In the genomic region with DNA sequence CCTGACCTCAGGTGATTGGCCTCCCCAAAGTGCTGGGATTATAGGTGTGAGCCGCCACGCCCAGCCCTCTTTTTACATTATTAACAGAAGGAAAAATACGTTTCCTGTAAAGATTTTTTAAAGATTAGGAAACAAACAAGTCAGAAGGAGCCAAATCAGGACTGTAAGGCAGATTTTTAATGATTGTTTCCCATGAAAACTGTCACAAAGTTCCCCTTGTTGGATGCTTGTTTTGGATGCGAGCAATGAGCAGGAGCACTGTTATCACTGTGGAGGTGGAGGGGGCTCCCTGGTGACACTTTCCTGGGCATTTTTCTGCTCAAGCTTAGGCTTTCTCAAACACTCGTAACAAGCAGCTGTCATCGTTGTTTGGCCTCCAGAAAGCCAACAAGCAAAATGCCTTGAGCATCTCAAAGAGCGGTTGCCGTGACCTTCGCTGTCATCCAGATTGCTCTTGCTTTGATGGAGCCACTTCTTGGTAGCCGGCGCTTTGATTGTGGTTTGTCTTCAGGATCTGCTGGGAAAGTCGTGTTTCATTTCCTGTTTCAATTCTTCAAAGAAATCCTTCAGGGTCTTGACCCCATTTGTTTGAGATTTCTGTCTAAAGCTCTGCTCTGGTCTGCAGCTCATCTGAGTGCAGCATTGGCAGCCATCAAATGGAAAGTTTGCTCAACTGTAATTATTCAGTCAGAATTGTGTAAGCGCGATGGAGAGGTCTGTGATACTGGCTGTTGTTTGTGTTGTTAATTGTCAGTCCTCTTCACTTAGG, we compare ENCODE assay signal across 1 cellular context.
A peak's percentile ranks its signal among the peaks of the same experiment; 100 is the strongest.
TF ChIP-seq lines count a peak whose summit lies in the region.

No MANE protein-coding gene starts in this region.

TF ChIP-seq in HepG2, 621 proteins besides CTCF, POLR2A, EP300 and RAD21 (continued from another document and continues in another):
- TF ChIP-seq HMGXB3 (CRISPR knock-in tag; IDR thresholded peaks at IDR 0.05; ENCODE audit: borderline replicate concordance) (no peak), KLF11 (CRISPR knock-in tag; IDR thresholded peaks at IDR 0.05) (no peak), NFE2L2 (IDR thresholded peaks at IDR 0.05; ENCODE audit: low read length) (no peak), ZNF577 (CRISPR knock-in tag; IDR thresholded peaks at IDR 0.05; ENCODE audit: borderline replicate concordance, low read depth) (no peak), SMC3 (IDR thresholded peaks at IDR 0.05; ENCODE audit: low read length) (no peak), GPBP1L1 (CRISPR knock-in tag; IDR thresholded peaks at IDR 0.05) (no peak), ZNF775 (CRISPR knock-in tag; IDR thresholded peaks at IDR 0.05; ENCODE audit: borderline replicate concordance) (no peak), SALL2 (CRISPR knock-in tag; IDR thresholded peaks at IDR 0.05) (no peak), RELA (CRISPR knock-in tag; IDR thresholded peaks at IDR 0.05) (no peak), SMAD9 (CRISPR knock-in tag; IDR thresholded peaks at IDR 0.05) (no peak), RNF219 (CRISPR knock-in tag; IDR thresholded peaks at IDR 0.05) (no peak), RXRB (CRISPR knock-in tag; IDR thresholded peaks at IDR 0.05; ENCODE audit: borderline replicate concordance) (peak; percentile 75; the same call in 1 of the 2 replicates), RFX5 (IDR thresholded peaks at IDR 0.05; ENCODE audit: low read depth, low read length) (no peak), SRY (CRISPR knock-in tag; IDR thresholded peaks at IDR 0.05) (no peak), MTF1 (CRISPR knock-in tag; IDR thresholded peaks at IDR 0.05) (no peak), ZNF414 (CRISPR knock-in tag; IDR thresholded peaks at IDR 0.05) (no peak), MBD4 (IDR thresholded peaks at IDR 0.05; ENCODE audit: borderline replicate concordance, low read length) (0 out of 2 replicates have a peak, but pooled peaks have one; percentile 68), ATF7 (IDR thresholded peaks at IDR 0.05) (no peak), ATF7 (CRISPR knock-in tag; IDR thresholded peaks at IDR 0.05) (no peak), ZBTB21 (CRISPR knock-in tag; IDR thresholded peaks at IDR 0.05) (no peak), ZHX2 (IDR thresholded peaks at IDR 0.05; ENCODE audit: low read depth) (peak; percentile 47; the same call in 1 of the 2 replicates), ZHX2 (CRISPR knock-in tag; IDR thresholded peaks at IDR 0.05; ENCODE audit: borderline replicate concordance) (no peak), RBFOX2 (IDR thresholded peaks at IDR 0.05; ENCODE audit: low read depth, low read length) (no peak)
- TF ChIP-seq, protein P1, sequence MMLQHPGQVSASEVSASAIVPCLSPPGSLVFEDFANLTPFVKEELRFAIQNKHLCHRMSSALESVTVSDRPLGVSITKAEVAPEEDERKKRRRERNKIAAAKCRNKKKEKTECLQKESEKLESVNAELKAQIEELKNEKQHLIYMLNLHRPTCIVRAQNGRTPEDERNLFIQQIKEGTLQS (CRISPR knock-in tag; IDR thresholded peaks at IDR 0.05), result peak; percentile 7; the same call in 1 of the 2 replicates
- TF ChIP-seq, protein P2, sequence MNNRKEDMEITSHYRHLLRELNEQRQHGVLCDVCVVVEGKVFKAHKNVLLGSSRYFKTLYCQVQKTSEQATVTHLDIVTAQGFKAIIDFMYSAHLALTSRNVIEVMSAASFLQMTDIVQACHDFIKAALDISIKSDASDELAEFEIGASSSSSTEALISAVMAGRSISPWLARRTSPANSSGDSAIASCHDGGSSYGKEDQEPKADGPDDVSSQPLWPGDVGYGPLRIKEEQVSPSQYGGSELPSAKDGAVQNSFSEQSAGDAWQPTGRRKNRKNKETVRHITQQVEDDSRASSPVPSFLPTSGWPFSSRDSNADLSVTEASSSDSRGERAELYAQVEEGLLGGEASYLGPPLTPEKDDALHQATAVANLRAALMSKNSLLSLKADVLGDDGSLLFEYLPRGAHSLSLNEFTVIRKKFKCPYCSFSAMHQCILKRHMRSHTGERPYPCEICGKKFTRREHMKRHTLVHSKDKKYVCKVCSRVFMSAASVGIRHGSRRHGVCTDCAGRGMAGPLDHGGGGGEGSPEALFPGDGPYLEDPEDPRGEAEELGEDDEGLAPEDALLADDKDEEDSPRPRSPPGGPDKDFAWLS (CRISPR knock-in tag; IDR thresholded peaks at IDR 0.05; ENCODE audit: borderline replicate concordance), result no peak
- TF ChIP-seq, protein P3, sequence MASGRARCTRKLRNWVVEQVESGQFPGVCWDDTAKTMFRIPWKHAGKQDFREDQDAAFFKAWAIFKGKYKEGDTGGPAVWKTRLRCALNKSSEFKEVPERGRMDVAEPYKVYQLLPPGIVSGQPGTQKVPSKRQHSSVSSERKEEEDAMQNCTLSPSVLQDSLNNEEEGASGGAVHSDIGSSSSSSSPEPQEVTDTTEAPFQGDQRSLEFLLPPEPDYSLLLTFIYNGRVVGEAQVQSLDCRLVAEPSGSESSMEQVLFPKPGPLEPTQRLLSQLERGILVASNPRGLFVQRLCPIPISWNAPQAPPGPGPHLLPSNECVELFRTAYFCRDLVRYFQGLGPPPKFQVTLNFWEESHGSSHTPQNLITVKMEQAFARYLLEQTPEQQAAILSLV (CRISPR knock-in tag; IDR thresholded peaks at IDR 0.05; ENCODE audit: borderline replicate concordance), result no peak
- TF ChIP-seq, protein P4, sequence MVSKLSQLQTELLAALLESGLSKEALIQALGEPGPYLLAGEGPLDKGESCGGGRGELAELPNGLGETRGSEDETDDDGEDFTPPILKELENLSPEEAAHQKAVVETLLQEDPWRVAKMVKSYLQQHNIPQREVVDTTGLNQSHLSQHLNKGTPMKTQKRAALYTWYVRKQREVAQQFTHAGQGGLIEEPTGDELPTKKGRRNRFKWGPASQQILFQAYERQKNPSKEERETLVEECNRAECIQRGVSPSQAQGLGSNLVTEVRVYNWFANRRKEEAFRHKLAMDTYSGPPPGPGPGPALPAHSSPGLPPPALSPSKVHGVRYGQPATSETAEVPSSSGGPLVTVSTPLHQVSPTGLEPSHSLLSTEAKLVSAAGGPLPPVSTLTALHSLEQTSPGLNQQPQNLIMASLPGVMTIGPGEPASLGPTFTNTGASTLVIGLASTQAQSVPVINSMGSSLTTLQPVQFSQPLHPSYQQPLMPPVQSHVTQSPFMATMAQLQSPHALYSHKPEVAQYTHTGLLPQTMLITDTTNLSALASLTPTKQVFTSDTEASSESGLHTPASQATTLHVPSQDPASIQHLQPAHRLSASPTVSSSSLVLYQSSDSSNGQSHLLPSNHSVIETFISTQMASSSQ (IDR thresholded peaks at IDR 0.05; ENCODE audit: low read depth), result no peak; the same call in none of the 2 replicates
- TF ChIP-seq, protein P4 (CRISPR knock-in tag; IDR thresholded peaks at IDR 0.05; ENCODE audit: borderline replicate concordance), result peak; percentile 82; the same call in 1 of the 2 replicates
